In the genomic region with DNA sequence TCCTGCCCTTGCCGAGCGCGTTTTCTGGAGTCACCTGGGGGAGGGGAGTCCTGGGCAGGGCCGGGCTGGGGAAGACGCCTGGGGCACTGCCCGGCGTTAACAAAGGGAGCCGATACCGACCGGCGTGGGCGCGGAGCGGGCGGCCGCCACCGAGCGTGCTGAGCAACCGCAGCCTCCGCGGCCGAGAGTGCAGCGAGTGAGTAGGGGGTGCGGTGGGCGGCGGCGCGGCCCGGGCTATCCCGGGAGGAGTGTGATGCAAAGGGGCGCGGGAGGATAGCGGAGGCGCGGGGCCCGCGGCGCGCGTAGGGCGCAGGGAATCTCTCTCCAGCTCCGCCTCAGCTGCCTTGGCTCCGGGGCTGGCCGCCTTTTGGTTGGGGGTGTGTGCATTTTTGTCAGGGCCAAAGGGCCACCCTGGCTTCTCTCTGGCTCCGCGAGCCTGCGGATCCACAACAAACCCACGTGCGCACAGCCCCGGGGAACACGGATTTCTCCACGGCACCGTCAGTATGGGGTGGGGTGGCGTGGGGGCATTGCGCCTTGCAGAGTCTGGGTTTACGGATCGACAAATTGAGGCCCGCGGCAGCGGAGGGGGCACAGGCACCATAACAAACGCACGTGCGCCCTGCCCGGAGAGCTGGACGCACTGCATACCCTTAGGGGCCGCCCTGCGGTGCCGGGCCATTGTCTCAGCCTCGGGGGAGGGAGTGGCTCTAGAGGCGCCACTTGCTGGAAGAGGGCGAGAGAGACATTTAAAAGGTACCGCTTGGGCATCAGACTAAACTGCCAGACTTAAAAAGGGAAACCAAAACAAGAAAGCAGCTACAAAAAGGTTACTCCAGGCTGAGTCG, we compare ENCODE assay signal across 1 cellular context.
TF ChIP-seq lines count a peak whose summit lies in the region.

No MANE protein-coding gene starts in this region.

TF ChIP-seq in HepG2, 621 proteins besides CTCF, POLR2A, EP300 and RAD21 (continued from another document and continues in another):
- TF ChIP-seq, protein P1, sequence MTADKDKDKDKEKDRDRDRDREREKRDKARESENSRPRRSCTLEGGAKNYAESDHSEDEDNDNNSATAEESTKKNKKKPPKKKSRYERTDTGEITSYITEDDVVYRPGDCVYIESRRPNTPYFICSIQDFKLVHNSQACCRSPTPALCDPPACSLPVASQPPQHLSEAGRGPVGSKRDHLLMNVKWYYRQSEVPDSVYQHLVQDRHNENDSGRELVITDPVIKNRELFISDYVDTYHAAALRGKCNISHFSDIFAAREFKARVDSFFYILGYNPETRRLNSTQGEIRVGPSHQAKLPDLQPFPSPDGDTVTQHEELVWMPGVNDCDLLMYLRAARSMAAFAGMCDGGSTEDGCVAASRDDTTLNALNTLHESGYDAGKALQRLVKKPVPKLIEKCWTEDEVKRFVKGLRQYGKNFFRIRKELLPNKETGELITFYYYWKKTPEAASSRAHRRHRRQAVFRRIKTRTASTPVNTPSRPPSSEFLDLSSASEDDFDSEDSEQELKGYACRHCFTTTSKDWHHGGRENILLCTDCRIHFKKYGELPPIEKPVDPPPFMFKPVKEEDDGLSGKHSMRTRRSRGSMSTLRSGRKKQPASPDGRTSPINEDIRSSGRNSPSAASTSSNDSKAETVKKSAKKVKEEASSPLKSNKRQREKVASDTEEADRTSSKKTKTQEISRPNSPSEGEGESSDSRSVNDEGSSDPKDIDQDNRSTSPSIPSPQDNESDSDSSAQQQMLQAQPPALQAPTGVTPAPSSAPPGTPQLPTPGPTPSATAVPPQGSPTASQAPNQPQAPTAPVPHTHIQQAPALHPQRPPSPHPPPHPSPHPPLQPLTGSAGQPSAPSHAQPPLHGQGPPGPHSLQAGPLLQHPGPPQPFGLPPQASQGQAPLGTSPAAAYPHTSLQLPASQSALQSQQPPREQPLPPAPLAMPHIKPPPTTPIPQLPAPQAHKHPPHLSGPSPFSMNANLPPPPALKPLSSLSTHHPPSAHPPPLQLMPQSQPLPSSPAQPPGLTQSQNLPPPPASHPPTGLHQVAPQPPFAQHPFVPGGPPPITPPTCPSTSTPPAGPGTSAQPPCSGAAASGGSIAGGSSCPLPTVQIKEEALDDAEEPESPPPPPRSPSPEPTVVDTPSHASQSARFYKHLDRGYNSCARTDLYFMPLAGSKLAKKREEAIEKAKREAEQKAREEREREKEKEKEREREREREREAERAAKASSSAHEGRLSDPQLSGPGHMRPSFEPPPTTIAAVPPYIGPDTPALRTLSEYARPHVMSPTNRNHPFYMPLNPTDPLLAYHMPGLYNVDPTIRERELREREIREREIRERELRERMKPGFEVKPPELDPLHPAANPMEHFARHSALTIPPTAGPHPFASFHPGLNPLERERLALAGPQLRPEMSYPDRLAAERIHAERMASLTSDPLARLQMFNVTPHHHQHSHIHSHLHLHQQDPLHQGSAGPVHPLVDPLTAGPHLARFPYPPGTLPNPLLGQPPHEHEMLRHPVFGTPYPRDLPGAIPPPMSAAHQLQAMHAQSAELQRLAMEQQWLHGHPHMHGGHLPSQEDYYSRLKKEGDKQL (CRISPR knock-in tag; IDR thresholded peaks at IDR 0.05; ENCODE audit: low read depth) = no peak
- TF ChIP-seq ZNF510 (CRISPR knock-in tag; IDR thresholded peaks at IDR 0.05; ENCODE audit: low read depth) (no peak), SOX6 (IDR thresholded peaks at IDR 0.05) (no peak), SOX6 (CRISPR knock-in tag; IDR thresholded peaks at IDR 0.05) (peak; percentile 91), ZMYM3 (CRISPR knock-in tag; IDR thresholded peaks at IDR 0.05) (0 out of 2 replicates have a peak, but pooled peaks have one; percentile 19), CREB3 (CRISPR knock-in tag; IDR thresholded peaks at IDR 0.05) (no peak), ZNF44 (CRISPR knock-in tag; IDR thresholded peaks at IDR 0.05) (no peak), NFIC (IDR thresholded peaks at IDR 0.05; ENCODE audit: low read length) (no peak), TEF (CRISPR knock-in tag; IDR thresholded peaks at IDR 0.05) (no peak), ZNF839 (CRISPR knock-in tag; IDR thresholded peaks at IDR 0.05; ENCODE audit: borderline replicate concordance) (no peak), ZBTB43 (CRISPR knock-in tag; conservative IDR thresholded peaks at IDR 0.05) (peak; percentile 23; the same call in 1 of the 2 replicates), FOXJ3 (CRISPR knock-in tag; IDR thresholded peaks at IDR 0.05; ENCODE audit: borderline replicate concordance) (no peak; the same call in 1 of the 2 replicates), HOXA9 (CRISPR knock-in tag; IDR thresholded peaks at IDR 0.05; ENCODE audit: borderline replicate concordance) (no peak), CAMTA2 (CRISPR knock-in tag; IDR thresholded peaks at IDR 0.05; ENCODE audit: borderline replicate concordance) (0 out of 2 replicates have a peak, but pooled peaks have one; percentile 53), ZNF709 (CRISPR knock-in tag; IDR thresholded peaks at IDR 0.05) (peak; percentile 82), ZBTB8A (CRISPR knock-in tag; IDR thresholded peaks at IDR 0.05; ENCODE audit: borderline replicate concordance, low read depth) (no peak), MLLT10 (CRISPR knock-in tag; IDR thresholded peaks at IDR 0.05) (no peak), HNRNPL (IDR thresholded peaks at IDR 0.05; ENCODE audit: low read depth, low read length) (no peak), ZNF597 (CRISPR knock-in tag; IDR thresholded peaks at IDR 0.05) (no peak), IKZF4 (CRISPR knock-in tag; IDR thresholded peaks at IDR 0.05; ENCODE audit: borderline replicate concordance, low read depth, not compliant biosample characterization) (peak; percentile 23), HHEX (CRISPR knock-in tag; IDR thresholded peaks at IDR 0.05) (no peak), KAT2B (IDR thresholded peaks at IDR 0.05; ENCODE audit: borderline replicate concordance, low read depth, low read length) (no peak), SSRP1 (CRISPR knock-in tag; IDR thresholded peaks at IDR 0.05) (no peak), REL (CRISPR knock-in tag; conservative IDR thresholded peaks at IDR 0.05) (no peak), DMAP1 (CRISPR knock-in tag; IDR thresholded peaks at IDR 0.05) (peak; percentile 49), NR3C1 (CRISPR knock-in tag; IDR thresholded peaks at IDR 0.05) (no peak), ZNF562 (CRISPR knock-in tag; IDR thresholded peaks at IDR 0.05; ENCODE audit: borderline replicate concordance) (no peak), NFE2L1 (CRISPR knock-in tag; IDR thresholded peaks at IDR 0.05; ENCODE audit: borderline replicate concordance) (no peak), TCF7 (IDR thresholded peaks at IDR 0.05; ENCODE audit: low read depth) (no peak), ZNF792 (CRISPR knock-in tag; IDR thresholded peaks at IDR 0.05) (no peak), RARG (CRISPR knock-in tag; IDR thresholded peaks at IDR 0.05; ENCODE audit: low read depth) (0 out of 2 replicates have a peak, but pooled peaks have one; percentile 4), ZNF431 (CRISPR knock-in tag; IDR thresholded peaks at IDR 0.05; ENCODE audit: borderline replicate concordance, low read depth) (no peak; the same call in 1 of the 2 replicates), HMG20A (CRISPR knock-in tag; IDR thresholded peaks at IDR 0.05; ENCODE audit: borderline replicate concordance) (no peak), PRDM15 (CRISPR knock-in tag; IDR thresholded peaks at IDR 0.05) (no peak), LBX2 (CRISPR knock-in tag; IDR thresholded peaks at IDR 0.05; ENCODE audit: borderline replicate concordance) (no peak)
- TF ChIP-seq, protein P2, sequence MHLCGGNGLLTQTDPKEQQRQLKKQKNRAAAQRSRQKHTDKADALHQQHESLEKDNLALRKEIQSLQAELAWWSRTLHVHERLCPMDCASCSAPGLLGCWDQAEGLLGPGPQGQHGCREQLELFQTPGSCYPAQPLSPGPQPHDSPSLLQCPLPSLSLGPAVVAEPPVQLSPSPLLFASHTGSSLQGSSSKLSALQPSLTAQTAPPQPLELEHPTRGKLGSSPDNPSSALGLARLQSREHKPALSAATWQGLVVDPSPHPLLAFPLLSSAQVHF (CRISPR knock-in tag; IDR thresholded peaks at IDR 0.05) = no peak
- TF ChIP-seq, protein P3, sequence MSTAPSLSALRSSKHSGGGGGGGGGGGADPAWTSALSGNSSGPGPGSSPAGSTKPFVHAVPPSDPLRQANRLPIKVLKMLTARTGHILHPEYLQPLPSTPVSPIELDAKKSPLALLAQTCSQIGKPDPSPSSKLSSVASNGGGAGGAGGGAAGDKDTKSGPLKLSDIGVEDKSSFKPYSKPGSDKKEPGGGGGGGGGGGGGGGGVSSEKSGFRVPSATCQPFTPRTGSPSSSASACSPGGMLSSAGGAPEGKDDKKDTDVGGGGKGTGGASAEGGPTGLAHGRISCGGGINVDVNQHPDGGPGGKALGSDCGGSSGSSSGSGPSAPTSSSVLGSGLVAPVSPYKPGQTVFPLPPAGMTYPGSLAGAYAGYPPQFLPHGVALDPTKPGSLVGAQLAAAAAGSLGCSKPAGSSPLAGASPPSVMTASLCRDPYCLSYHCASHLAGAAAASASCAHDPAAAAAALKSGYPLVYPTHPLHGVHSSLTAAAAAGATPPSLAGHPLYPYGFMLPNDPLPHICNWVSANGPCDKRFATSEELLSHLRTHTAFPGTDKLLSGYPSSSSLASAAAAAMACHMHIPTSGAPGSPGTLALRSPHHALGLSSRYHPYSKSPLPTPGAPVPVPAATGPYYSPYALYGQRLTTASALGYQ (CRISPR knock-in tag; IDR thresholded peaks at IDR 0.05) = no peak; the same call in 1 of the 2 replicates
- TF ChIP-seq, protein P4, sequence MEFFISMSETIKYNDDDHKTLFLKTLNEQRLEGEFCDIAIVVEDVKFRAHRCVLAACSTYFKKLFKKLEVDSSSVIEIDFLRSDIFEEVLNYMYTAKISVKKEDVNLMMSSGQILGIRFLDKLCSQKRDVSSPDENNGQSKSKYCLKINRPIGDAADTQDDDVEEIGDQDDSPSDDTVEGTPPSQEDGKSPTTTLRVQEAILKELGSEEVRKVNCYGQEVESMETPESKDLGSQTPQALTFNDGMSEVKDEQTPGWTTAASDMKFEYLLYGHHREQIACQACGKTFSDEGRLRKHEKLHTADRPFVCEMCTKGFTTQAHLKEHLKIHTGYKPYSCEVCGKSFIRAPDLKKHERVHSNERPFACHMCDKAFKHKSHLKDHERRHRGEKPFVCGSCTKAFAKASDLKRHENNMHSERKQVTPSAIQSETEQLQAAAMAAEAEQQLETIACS (CRISPR knock-in tag; IDR thresholded peaks at IDR 0.05) = no peak
